In the genomic region with DNA sequence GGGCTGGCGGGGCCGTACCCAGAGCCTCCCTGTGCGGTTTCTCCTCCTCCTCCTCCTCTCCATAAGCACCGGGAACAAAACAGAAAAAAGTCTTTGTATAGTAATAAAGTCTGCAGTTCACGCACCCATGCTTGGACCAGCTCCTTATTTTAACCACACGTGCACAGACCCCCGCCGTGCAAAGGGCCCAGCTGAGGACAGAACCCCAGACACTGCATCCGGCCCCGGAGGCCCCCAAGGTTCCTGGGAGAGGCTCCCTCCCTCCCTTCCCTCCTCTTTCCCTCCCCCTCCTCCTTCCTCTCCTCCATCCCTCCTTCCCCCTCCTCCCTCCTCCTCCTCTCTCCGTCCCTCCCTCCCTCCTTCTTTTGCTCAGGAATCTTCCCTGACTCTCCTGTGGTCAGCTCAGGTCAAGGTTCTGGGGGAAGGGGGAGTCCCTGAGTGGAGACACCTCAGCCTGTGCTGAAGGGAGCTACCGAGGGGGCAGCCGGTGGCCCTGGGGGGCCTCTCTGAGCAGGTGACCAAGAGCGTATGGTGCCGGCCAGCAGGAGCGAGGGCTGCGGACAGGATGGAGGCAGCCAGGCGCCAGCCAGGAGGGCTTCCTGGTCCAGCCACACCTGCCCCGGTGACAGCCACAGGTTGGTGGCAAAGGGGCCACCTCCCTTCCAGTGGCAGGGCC, we compare ENCODE assay signal across 1 cellular context.
TF ChIP-seq lines count a peak whose summit lies in the region.

No MANE protein-coding gene starts in this region.

TF ChIP-seq in HEK293, 187 proteins besides CTCF, POLR2A, EP300 and RAD21 (continued from another document):
- TF ChIP-seq, protein P1, sequence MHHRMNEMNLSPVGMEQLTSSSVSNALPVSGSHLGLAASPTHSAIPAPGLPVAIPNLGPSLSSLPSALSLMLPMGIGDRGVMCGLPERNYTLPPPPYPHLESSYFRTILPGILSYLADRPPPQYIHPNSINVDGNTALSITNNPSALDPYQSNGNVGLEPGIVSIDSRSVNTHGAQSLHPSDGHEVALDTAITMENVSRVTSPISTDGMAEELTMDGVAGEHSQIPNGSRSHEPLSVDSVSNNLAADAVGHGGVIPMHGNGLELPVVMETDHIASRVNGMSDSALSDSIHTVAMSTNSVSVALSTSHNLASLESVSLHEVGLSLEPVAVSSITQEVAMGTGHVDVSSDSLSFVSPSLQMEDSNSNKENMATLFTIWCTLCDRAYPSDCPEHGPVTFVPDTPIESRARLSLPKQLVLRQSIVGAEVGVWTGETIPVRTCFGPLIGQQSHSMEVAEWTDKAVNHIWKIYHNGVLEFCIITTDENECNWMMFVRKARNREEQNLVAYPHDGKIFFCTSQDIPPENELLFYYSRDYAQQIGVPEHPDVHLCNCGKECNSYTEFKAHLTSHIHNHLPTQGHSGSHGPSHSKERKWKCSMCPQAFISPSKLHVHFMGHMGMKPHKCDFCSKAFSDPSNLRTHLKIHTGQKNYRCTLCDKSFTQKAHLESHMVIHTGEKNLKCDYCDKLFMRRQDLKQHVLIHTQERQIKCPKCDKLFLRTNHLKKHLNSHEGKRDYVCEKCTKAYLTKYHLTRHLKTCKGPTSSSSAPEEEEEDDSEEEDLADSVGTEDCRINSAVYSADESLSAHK (tag by site-specific recombination; IDR thresholded peaks at IDR 0.05), result no peak
- TF ChIP-seq SCRT2 (tag by site-specific recombination; IDR thresholded peaks at IDR 0.05), result peak; percentile 58
- no peak for TF ChIP-seq ZNF600 (tag by site-specific recombination; IDR thresholded peaks at IDR 0.05)
- 0 out of 2 replicates have a peak, but pooled peaks have one; percentile 17 for TF ChIP-seq SP2 (tag by site-specific recombination; IDR thresholded peaks at IDR 0.05)
- peak; percentile 68; the same call in 1 of the 2 replicates for TF ChIP-seq ZNF366 (tag by site-specific recombination; conservative IDR thresholded peaks at IDR 0.05)
TF ChIP-seq in HEK293: peak in this region for 6.
